In genomic region chr2:177893880-177894279, GRCh38 we compare ENCODE assay signal across 20 cellular contexts.
"Had no signal": no experiment of that assay in that cellular context is flagged by ENCODE, and none has a peak within 500 bp of the region (broad histone marks: within the 10 kb centered on the region; RNA-seq: fewer than 3 reads in every experiment).

No MANE protein-coding gene starts in this region.

- H3K79me2 ChIP-seq: hepatocyte had no signal

- H3K4me3 ChIP-seq: hepatocyte, lung, psoas muscle, right lobe of liver, tibial artery, upper lobe of left lung, uterus had no signal

- H3K36me3 ChIP-seq: neutrophil, right lobe of liver, tibial artery, upper lobe of left lung, uterus had no signal

- H2AFZ ChIP-seq: hepatocyte had no signal

- DNase-seq: effector memory CD4-positive, alpha-beta T cell; foreskin keratinocyte; left colon; left ventricle myocardium superior; mesenchymal stem cell; naive thymus-derived CD8-positive, alpha-beta T cell; psoas muscle; retina; right lobe of liver; stimulated activated CD4-positive, alpha-beta T cell treated with anti-CD3 and anti-CD28 coated beads, Interleukin-4, amount 100 ng/mL, for 1 hour; stimulated activated CD8-positive, alpha-beta memory T cell treated with anti-CD3 and anti-CD28 coated beads, Interleukin-4, amount 100 ng/mL, for 48 hours; stimulated activated naive CD8-positive, alpha-beta T cell treated with anti-CD3 and anti-CD28 coated beads, Interleukin-15, Interleukin-2, amounts not matched to agents 100 U/mL and 50 U/mL, for 24 hours; tibial artery; upper lobe of left lung; uterus had no signal

- H3K9me3 ChIP-seq: neutrophil, psoas muscle, right lobe of liver, tibial artery, upper lobe of left lung, uterus had no signal

- H3K27me3 ChIP-seq: hepatocyte, neutrophil, right lobe of liver, tibial artery, upper lobe of left lung, uterus had no signal

- H3K27ac ChIP-seq: epithelial cell of prostate, foreskin keratinocyte, hepatocyte, neutrophil, psoas muscle, right lobe of liver, tibial artery, upper lobe of left lung, uterus had no signal

- ATAC-seq: foreskin keratinocyte; left colon; naive thymus-derived CD8-positive, alpha-beta T cell; psoas muscle; right lobe of liver; stimulated activated effector memory CD8-positive, alpha-beta T cell treated with anti-CD3 and anti-CD28 coated beads, Interleukin-12 subunit alpha, Interleukin-12 subunit beta, amount 100 ng/mL, for 72 hours; stimulated activated naive CD8-positive, alpha-beta T cell treated with anti-CD3 and anti-CD28 coated beads, Interleukin-15, Interleukin-2, amounts not matched to agents 100 U/mL and 50 U/mL, for 24 hours had no signal

- H3K4me1 ChIP-seq: foreskin keratinocyte, tibial artery, upper lobe of left lung, uterus had no signal

- H3K4me2 ChIP-seq: hepatocyte had no signal
